ENCODE assay signal across 26 cellular contexts in the genomic region with DNA sequence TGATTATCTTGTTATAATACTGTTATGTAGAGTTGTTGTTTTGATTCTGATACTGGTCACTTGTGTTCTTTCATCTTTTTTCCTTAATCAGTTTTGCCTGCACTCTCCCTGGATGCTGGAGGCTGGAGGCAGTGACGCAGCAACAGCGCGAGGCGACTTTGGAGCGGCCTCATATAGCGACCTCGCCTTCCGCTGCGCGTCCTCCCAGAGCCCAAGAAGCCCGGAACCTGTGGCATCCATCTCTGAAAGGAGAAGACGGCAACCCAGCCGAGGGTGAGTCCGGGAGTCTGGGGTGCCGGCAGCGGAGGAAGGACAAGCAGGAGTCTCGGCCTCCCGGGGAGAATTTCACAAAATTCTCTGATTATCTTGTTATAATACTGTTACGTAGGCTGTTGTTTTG.
DNase-seq lines count a peak whose midpoint lies in the region; ATAC-seq, FAIRE-seq and TF ChIP-seq lines count a peak whose summit lies in the region.
"Had no signal": no experiment of that assay in that cellular context is flagged by ENCODE, and none has a peak within 500 bp of the region (broad histone marks: within the 10 kb centered on the region; RNA-seq: fewer than 3 reads in every experiment).

No MANE protein-coding gene starts in this region.

- H4K20me1 ChIP-seq in K562 (replicated peaks; ENCODE audit: control insufficient read depth, insufficient read depth, low read length) (no peaks in the 10 kb centered on the region), neural progenitor cell (ENCODE audit: low read depth) (no peaks in the 10 kb centered on the region)

- peaks cover 41% of the 10 kb centered on the region; the same call in 1 of the 2 replicates for H3K36me3 Mint-ChIP-seq in HFFc6 (ENCODE audit: low read depth)
- no peaks in the 10 kb centered on the region for H3K36me3 Mint-ChIP-seq in neural progenitor cell
- H3K36me3 Mint-ChIP-seq: CD8-positive, alpha-beta T cell had no signal

- TSS peak; percentile 51 for BruUV-seq in K562 (replicated peaks; lab: Mats Ljungman, UMichigan)

- no peak overlapping the region; a peak in 1 of 4 replicates for H3K9ac ChIP-seq in K562 (ENCODE audit: insufficient read depth in 1 of 2, low read depth in 2 of 2, low read length in 2 of 2)
- H3K9ac ChIP-seq in neural progenitor cell = no peak overlapping the region

- DNase-seq in AG08396 (ENCODE audit: low spot score) (peak; percentile 5), HFFc6 (no peak), SK-N-DZ (ENCODE audit: low spot score) (peak; percentile 55), K562 (ENCODE audit: extremely low read depth in 1 of 4, low spot score in 3 of 4) (peak in 1 of 4 experiments; percentile 9), neural progenitor cell (ENCODE audit: low spot score) (no peak), NCI-H510A (lab: John Stamatoyannopoulos, UW) (no peak), LoVo (ENCODE audit: low spot score) (no peak)
- DNase-seq: Caco-2; CD8-positive, alpha-beta T cell; DMS79 treated with DMSO at 0.1 percent for 48 hours; GF-D8; HCEC 1CT; KG1; NCI-H1092 treated with DMSO at 0.1 percent for 48 hours; NCI-H1436; NCI-H187 treated with DMSO at 0.1 percent for 48 hours; NCI-H2171 treated with DMSO at 0.1 percent for 48 hours; NCI-H446 treated with DMSO at 0.1 percent for 48 hours; NCI-H526 treated with DMSO at 0.1 percent for 48 hours; SHP77; SW 1271 had no signal

- TF ChIP-seq POLR2A in K562 (conservative IDR thresholded peaks at IDR 0.05) = no peak

- H3K27ac Mint-ChIP-seq in HFFc6 = peak overlapping the region; percentile 55; the same call in 1 of the 2 replicates
- H3K27ac Mint-ChIP-seq in neural progenitor cell = no peak overlapping the region
- H3K27ac Mint-ChIP-seq: CD8-positive, alpha-beta T cell; T-helper 1 cell treated with Interleukin-12 subunit alpha and Interleukin-12 subunit beta and Interleukin-4 antibody, amounts not matched to agents 30 μg/mL and 1 μg/mL, for 36 hours had no signal

- H3K36me3 ChIP-seq in K562 (ENCODE audit: control insufficient read depth, insufficient read depth, low read length) = no peaks in the 10 kb centered on the region
- no peaks in the 10 kb centered on the region for H3K36me3 ChIP-seq in neural progenitor cell

- H3K9me3 Mint-ChIP-seq in HFFc6 (peaks cover 11% of the 10 kb centered on the region; the same call in 1 of the 2 replicates), neural progenitor cell (peaks cover 50% of the 10 kb centered on the region)
- H3K9me3 Mint-ChIP-seq: CD8-positive, alpha-beta T cell had no signal

- 9% methylated on average over 19 of the region's 19 CpGs for WGBS in K562 (ENCODE audit: insufficient coverage, low coverage, missing lambda C conversion rate)

- H3K4me1 Mint-ChIP-seq in HFFc6 (ENCODE audit: low read depth) = peaks cover 67% of the 10 kb centered on the region
- H3K4me1 Mint-ChIP-seq in neural progenitor cell = no peaks in the 10 kb centered on the region

- H3K79me2 ChIP-seq in K562 (ENCODE audit: control insufficient read depth, insufficient read depth, low read length) (no peaks in the 10 kb centered on the region), neural progenitor cell (ENCODE audit: low read depth) (no peaks in the 10 kb centered on the region)

- no peaks in the 10 kb centered on the region for H3F3A ChIP-seq in neural progenitor cell (ENCODE audit: low read depth)

- POLR2A ChIA-PET in K562 (lab: Yijun Ruan, JAX) = no interaction called here

- no peak for TF ChIP-seq EP300 in K562 (IDR thresholded peaks at IDR 0.05; ENCODE audit: low read length)

- no peaks in the 10 kb centered on the region for H3K9me3 ChIP-seq in K562 (replicated peaks; ENCODE audit: control insufficient read depth, insufficient read depth, low read depth, low read length)
- peaks cover 20% of the 10 kb centered on the region for H3K9me3 ChIP-seq in neural progenitor cell (ENCODE audit: low read depth)

- intact Hi-C loops in K562 (cut with micrococcal nuclease) = loop anchor here (10.0 kb wide), 1 partner anchor 168 kb away; no protein-coding TSS in a partner anchor

- H3K4me1 ChIP-seq in K562 (replicated peaks in 1 of 2; ENCODE audit: control insufficient read depth in 2 of 2, insufficient read depth in 2 of 2, low read length in 2 of 2) (peaks cover 0 to 17% of the 10 kb centered on the region in 2 experiments; a peak in 2 of 5 replicates), neural progenitor cell (no peaks in the 10 kb centered on the region)
- H3K4me1 ChIP-seq: Caco-2 had no signal

- TF ChIP-seq CTCF in HFFc6 (IDR thresholded peaks at IDR 0.05) (no peak), K562 (IDR thresholded peaks at IDR 0.05 in 2 of 3, conservative IDR thresholded peaks at IDR 0.05 in 1 of 3; ENCODE audit: insufficient read depth in 2 of 3, low read depth in 1 of 3, low read length in 3 of 3) (no peak), neural progenitor cell (IDR thresholded peaks at IDR 0.05) (no peak)

- TF ChIP-seq RAD21 in K562 (CRISPR knock-in tag; conservative IDR thresholded peaks at IDR 0.05 in 1 of 2, IDR thresholded peaks at IDR 0.05 in 1 of 2) = no peak

- H3K4me3 Mint-ChIP-seq in HFFc6 (peak overlapping the region; percentile 90), neural progenitor cell (no peak overlapping the region)
- H3K4me3 Mint-ChIP-seq: CD8-positive, alpha-beta T cell; T-helper 1 cell treated with Interleukin-12 subunit alpha and Interleukin-12 subunit beta and Interleukin-4 antibody, amounts not matched to agents 30 μg/mL and 1 μg/mL, for 36 hours had no signal

- ATAC-seq in K562 = peak; percentile 38; the same call in 1 of the 3 replicates
- ATAC-seq: CD8-positive, alpha-beta T cell had no signal

- H2AFZ ChIP-seq in K562 (ENCODE audit: low read depth, low read length) = no peak overlapping the region
- no peak overlapping the region for H2AFZ ChIP-seq in neural progenitor cell (replicated peaks)

- H3K27ac ChIP-seq in K562 (ENCODE audit: extremely low read depth, low read depth, low read length) = no peak overlapping the region
- H3K27ac ChIP-seq in neural progenitor cell = no peak overlapping the region
- H3K27ac ChIP-seq: RWPE1 had no signal

- FAIRE-seq in K562 (lab: Jason Lieb, UNC) = no peak
- FAIRE-seq: GM12891, H1, HTR-8/SVneo had no signal

- CTCF ChIA-PET in K562 (lab: Yijun Ruan, JAX; ENCODE audit: low intra/inter-chr PET ratio) = interaction anchor here (0.5 kb wide), 1 partner anchor 49 kb away, joined by 3 read pairs; no protein-coding TSS in a partner anchor

- no peaks in the 10 kb centered on the region for H3K9me1 ChIP-seq in K562 (ENCODE audit: control insufficient read depth, insufficient read depth, low read length)

- in situ Hi-C loops in K562 (cut with MboI) = no loop called here

- H3K27me3 Mint-ChIP-seq in HFFc6 (ENCODE audit: insufficient read depth) (0 out of 2 replicates have a peak, but pooled peaks cover 4% of the 10 kb centered on the region), neural progenitor cell (ENCODE audit: insufficient read depth, low read depth) (no peaks in the 10 kb centered on the region)

- H3K27me3 ChIP-seq in K562 (ENCODE audit: control insufficient read depth in 2 of 2, insufficient read depth in 2 of 2, low read length in 2 of 2) = peaks cover 3 to 16% of the 10 kb centered on the region in 2 experiments; a peak in 3 of 5 replicates
- H3K27me3 ChIP-seq in neural progenitor cell = no peaks in the 10 kb centered on the region

- H3K4me2 ChIP-seq in K562 (ENCODE audit: insufficient read depth, low read length) = no peak overlapping the region
- H3K4me2 ChIP-seq in neural progenitor cell = no peak overlapping the region

- H3K4me3 ChIP-seq in K562 (no peak overlapping the region), neural progenitor cell (no peak overlapping the region)

TF ChIP-seq in K562, 482 proteins besides CTCF, POLR2A, EP300 and RAD21:
- TF ChIP-seq RBFOX2 (IDR thresholded peaks at IDR 0.05; ENCODE audit: low read depth, low read length) (0 out of 2 replicates have a peak, but pooled peaks have one; percentile 16), IRF2 (CRISPR knock-in tag; IDR thresholded peaks at IDR 0.05) (no peak), ETS2 (tag; IDR thresholded peaks at IDR 0.05; ENCODE audit: borderline replicate concordance, poor library complexity, severe bottlenecking) (no peak), ZNF57 (CRISPR knock-in tag; IDR thresholded peaks at IDR 0.05) (no peak)
- TF ChIP-seq, protein P1, sequence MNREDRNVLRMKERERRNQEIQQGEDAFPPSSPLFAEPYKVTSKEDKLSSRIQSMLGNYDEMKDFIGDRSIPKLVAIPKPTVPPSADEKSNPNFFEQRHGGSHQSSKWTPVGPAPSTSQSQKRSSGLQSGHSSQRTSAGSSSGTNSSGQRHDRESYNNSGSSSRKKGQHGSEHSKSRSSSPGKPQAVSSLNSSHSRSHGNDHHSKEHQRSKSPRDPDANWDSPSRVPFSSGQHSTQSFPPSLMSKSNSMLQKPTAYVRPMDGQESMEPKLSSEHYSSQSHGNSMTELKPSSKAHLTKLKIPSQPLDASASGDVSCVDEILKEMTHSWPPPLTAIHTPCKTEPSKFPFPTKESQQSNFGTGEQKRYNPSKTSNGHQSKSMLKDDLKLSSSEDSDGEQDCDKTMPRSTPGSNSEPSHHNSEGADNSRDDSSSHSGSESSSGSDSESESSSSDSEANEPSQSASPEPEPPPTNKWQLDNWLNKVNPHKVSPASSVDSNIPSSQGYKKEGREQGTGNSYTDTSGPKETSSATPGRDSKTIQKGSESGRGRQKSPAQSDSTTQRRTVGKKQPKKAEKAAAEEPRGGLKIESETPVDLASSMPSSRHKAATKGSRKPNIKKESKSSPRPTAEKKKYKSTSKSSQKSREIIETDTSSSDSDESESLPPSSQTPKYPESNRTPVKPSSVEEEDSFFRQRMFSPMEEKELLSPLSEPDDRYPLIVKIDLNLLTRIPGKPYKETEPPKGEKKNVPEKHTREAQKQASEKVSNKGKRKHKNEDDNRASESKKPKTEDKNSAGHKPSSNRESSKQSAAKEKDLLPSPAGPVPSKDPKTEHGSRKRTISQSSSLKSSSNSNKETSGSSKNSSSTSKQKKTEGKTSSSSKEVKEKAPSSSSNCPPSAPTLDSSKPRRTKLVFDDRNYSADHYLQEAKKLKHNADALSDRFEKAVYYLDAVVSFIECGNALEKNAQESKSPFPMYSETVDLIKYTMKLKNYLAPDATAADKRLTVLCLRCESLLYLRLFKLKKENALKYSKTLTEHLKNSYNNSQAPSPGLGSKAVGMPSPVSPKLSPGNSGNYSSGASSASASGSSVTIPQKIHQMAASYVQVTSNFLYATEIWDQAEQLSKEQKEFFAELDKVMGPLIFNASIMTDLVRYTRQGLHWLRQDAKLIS (CRISPR knock-in tag; IDR thresholded peaks at IDR 0.05) = no peak
TF ChIP-seq in K562: peak in this region for 1.

Comparison
In these comparisons a context has a peak if more than half of its experiments do, and no peak if none do; other contexts are left out.
1. DNase-seq: peak in AG08396 (single experiment) and SK-N-DZ (single experiment); none in HFFc6 (single experiment), neural progenitor cell (single experiment), NCI-H510A (single experiment) and LoVo (single experiment).